ENCODE assay signal across 22 cellular contexts in genomic region chr17:67693811-67694210, GRCh38. TPM values are rescaled to one million over a fixed set of nuclear protein-coding genes. Genes with fewer than 3 reads are reported as not detected.
DNase-seq lines count a peak whose midpoint lies in the region; ATAC-seq, FAIRE-seq and TF ChIP-seq lines count a peak whose summit lies in the region.
"Had no signal": no experiment of that assay in that cellular context is flagged by ENCODE, and none has a peak within 500 bp of the region (broad histone marks: within the 10 kb centered on the region; RNA-seq: fewer than 3 reads in every experiment).

No MANE protein-coding gene starts in this region.

- H3K9me3 Mint-ChIP-seq in activated CD8-positive, alpha-beta T cell treated with anti-CD3 and anti-CD28 coated beads for 36 hours: no peaks in the 10 kb centered on the region
- no peaks in the 10 kb centered on the region for H3K9me3 Mint-ChIP-seq in activated CD8-positive, alpha-beta T cell treated with anti-CD3 and anti-CD28 coated beads, Interleukin-2, amount 10 ng/mL, durations not matched to agents 7 days and 5 days (ENCODE audit: insufficient read depth)
- H3K9me3 Mint-ChIP-seq in naive thymus-derived CD4-positive, alpha-beta T cell: peaks cover 0 to 4% (median 0%) of the 10 kb centered on the region in 11 donors

- no peak overlapping the region for H3K9ac ChIP-seq in BLaER1

- TF ChIP-seq CTCF in activated CD8-positive, alpha-beta T cell treated with anti-CD3 and anti-CD28 coated beads for 36 hours (IDR thresholded peaks at IDR 0.05): no peak

- H3K4me3 Mint-ChIP-seq in activated CD8-positive, alpha-beta T cell treated with anti-CD3 and anti-CD28 coated beads for 36 hours: no peak overlapping the region
- H3K4me3 Mint-ChIP-seq in activated CD8-positive, alpha-beta T cell treated with anti-CD3 and anti-CD28 coated beads, Interleukin-2, amount 10 ng/mL, durations not matched to agents 7 days and 5 days: no peak overlapping the region
- H3K4me3 Mint-ChIP-seq in naive thymus-derived CD4-positive, alpha-beta T cell: no peak overlapping the region
- H3K4me3 Mint-ChIP-seq: B cell; CD4-positive, alpha-beta memory T cell had no signal

- peaks cover 21% of the 10 kb centered on the region for H3K36me3 ChIP-seq in BLaER1
- H3K36me3 ChIP-seq in naive thymus-derived CD4-positive, alpha-beta T cell (ENCODE audit: control insufficient read depth in 2 of 3, insufficient read depth in 3 of 3, low read length in 3 of 3): peaks cover 0 to 30% (median 0%) of the 10 kb centered on the region in 3 experiments
- H3K36me3 ChIP-seq: HAP-1 had no signal

- no peak overlapping the region for H3K27ac ChIP-seq in BLaER1
- no peak overlapping the region for H3K27ac ChIP-seq in naive thymus-derived CD4-positive, alpha-beta T cell (ENCODE audit: low read depth, low read length)
- H3K27ac ChIP-seq: 22Rv1 had no signal

- H4K20me1 ChIP-seq in BLaER1: no peaks in the 10 kb centered on the region

- no peaks in the 10 kb centered on the region for H3K27me3 Mint-ChIP-seq in activated CD8-positive, alpha-beta T cell treated with anti-CD3 and anti-CD28 coated beads for 36 hours
- no peaks in the 10 kb centered on the region for H3K27me3 Mint-ChIP-seq in activated CD8-positive, alpha-beta T cell treated with anti-CD3 and anti-CD28 coated beads, Interleukin-2, amount 10 ng/mL, durations not matched to agents 7 days and 5 days (ENCODE audit: low read depth)
- no peaks in the 10 kb centered on the region for H3K27me3 Mint-ChIP-seq in naive thymus-derived CD4-positive, alpha-beta T cell
- H3K27me3 Mint-ChIP-seq: B cell; CD4-positive, alpha-beta memory T cell had no signal

- peak overlapping the region; percentile 28 for H3K27ac Mint-ChIP-seq in activated CD8-positive, alpha-beta T cell treated with anti-CD3 and anti-CD28 coated beads for 36 hours
- no peak overlapping the region for H3K27ac Mint-ChIP-seq in activated CD8-positive, alpha-beta T cell treated with anti-CD3 and anti-CD28 coated beads, Interleukin-2, amount 10 ng/mL, durations not matched to agents 7 days and 5 days
- peak overlapping the region in 5 of 9 donors; percentile 6 to 63 (median 31) for H3K27ac Mint-ChIP-seq in naive thymus-derived CD4-positive, alpha-beta T cell
- H3K27ac Mint-ChIP-seq: B cell had no signal

- intact Hi-C loops in activated CD8-positive, alpha-beta T cell treated with anti-CD3 and anti-CD28 coated beads for 36 hours (cut with micrococcal nuclease): no loop called here
- intact Hi-C loops in naive thymus-derived CD4-positive, alpha-beta T cell (cut with micrococcal nuclease): no loop called here

- no peak for DNase-seq in activated CD8-positive, alpha-beta T cell treated with anti-CD3 and anti-CD28 coated beads for 36 hours
- no peak for DNase-seq in activated CD8-positive, alpha-beta T cell treated with anti-CD3 and anti-CD28 coated beads, Interleukin-2, amount 10 ng/mL, durations not matched to agents 7 days and 5 days
- DNase-seq in GM19239 (ENCODE audit: insufficient read length, low spot score) (no peak), COLO668 (lab: John Stamatoyannopoulos, UW; ENCODE audit: unreplicated experiment) (no peak), NCI-H1417 treated with DMSO at 0.1 percent for 48 hours (lab: John Stamatoyannopoulos, UW) (no peak)
- DNase-seq in naive thymus-derived CD4-positive, alpha-beta T cell: no peak
- DNase-seq in activated effector memory CD4-positive, alpha-beta T cell treated with Interleukin-2 at 50 U/mL for 16 hours: no peak
- DNase-seq: C1 segment of cervical spinal cord; CD4-positive, alpha-beta memory T cell; DMS 273 treated with DMSO at 0.1 percent for 48 hours; DMS79; EL; GDM1; GOT3 had no signal

- ATAC-seq in activated CD8-positive, alpha-beta T cell treated with anti-CD3 and anti-CD28 coated beads for 36 hours: no peak
- ATAC-seq in activated CD8-positive, alpha-beta T cell treated with anti-CD3 and anti-CD28 coated beads, Interleukin-2, amount 10 ng/mL, durations not matched to agents 7 days and 5 days: no peak
- no peak for ATAC-seq in naive thymus-derived CD4-positive, alpha-beta T cell
- ATAC-seq: GM12878 had no signal

- peaks cover 5% of the 10 kb centered on the region for H3K36me3 Mint-ChIP-seq in activated CD8-positive, alpha-beta T cell treated with anti-CD3 and anti-CD28 coated beads for 36 hours (ENCODE audit: low read depth)
- H3K36me3 Mint-ChIP-seq in activated CD8-positive, alpha-beta T cell treated with anti-CD3 and anti-CD28 coated beads, Interleukin-2, amount 10 ng/mL, durations not matched to agents 7 days and 5 days (ENCODE audit: low read depth): peaks cover 19% of the 10 kb centered on the region
- peaks cover 8 to 21% (median 20%) of the 10 kb centered on the region in 5 donors for H3K36me3 Mint-ChIP-seq in naive thymus-derived CD4-positive, alpha-beta T cell

- peaks cover 7% of the 10 kb centered on the region for H3K9me3 ChIP-seq in BLaER1
- no peaks in the 10 kb centered on the region for H3K9me3 ChIP-seq in naive thymus-derived CD4-positive, alpha-beta T cell (ENCODE audit: control insufficient read depth in 2 of 3, low read length in 3 of 3)
- H3K9me3 ChIP-seq: HAP-1 had no signal

- peak overlapping the region; percentile 79; the same call in 1 of the 2 replicates for H3K4me2 ChIP-seq in BLaER1

- peaks cover 78% of the 10 kb centered on the region for H3K4me1 ChIP-seq in BLaER1
- H3K4me1 ChIP-seq in naive thymus-derived CD4-positive, alpha-beta T cell (ENCODE audit: control insufficient read depth in 2 of 2, insufficient read depth in 2 of 2, low read length in 2 of 2): no peaks in the 10 kb centered on the region

- peak; percentile 11 for FAIRE-seq in GM19239 (lab: Jason Lieb, UNC)
- FAIRE-seq: A204.1, D721Med, GM12878, H54 had no signal

- H3K4me3 ChIP-seq in BLaER1: no peak overlapping the region
- no peak overlapping the region for H3K4me3 ChIP-seq in naive thymus-derived CD4-positive, alpha-beta T cell (ENCODE audit: low read length)
- H3K4me3 ChIP-seq: GM12878, HAP-1 had no signal

- H3K4me1 Mint-ChIP-seq in activated CD8-positive, alpha-beta T cell treated with anti-CD3 and anti-CD28 coated beads for 36 hours (ENCODE audit: low read depth): peaks cover 5% of the 10 kb centered on the region
- H3K4me1 Mint-ChIP-seq in activated CD8-positive, alpha-beta T cell treated with anti-CD3 and anti-CD28 coated beads, Interleukin-2, amount 10 ng/mL, durations not matched to agents 7 days and 5 days (ENCODE audit: low read depth): peaks cover 5% of the 10 kb centered on the region
- H3K4me1 Mint-ChIP-seq in naive thymus-derived CD4-positive, alpha-beta T cell: peaks cover 0 to 8% (median 4%) of the 10 kb centered on the region in 7 donors

- H3K27me3 ChIP-seq in BLaER1: peaks cover 10% of the 10 kb centered on the region
- H3K27me3 ChIP-seq in naive thymus-derived CD4-positive, alpha-beta T cell (ENCODE audit: control insufficient read depth in 2 of 2, insufficient read depth in 2 of 2, low read length in 2 of 2): no peaks in the 10 kb centered on the region

- CTCF ChIA-PET in activated CD8-positive, alpha-beta T cell treated with anti-CD3 and anti-CD28 coated beads for 36 hours (lab: Charles Lee): interaction anchor here (1.2 to 3.5 kb wide), 3 partner anchors 11 to 319 kb away, joined by 3 to 19 read pairs (median 4); no protein-coding TSS in a partner anchor
- CTCF ChIA-PET in activated CD8-positive, alpha-beta T cell treated with anti-CD3 and anti-CD28 coated beads, Interleukin-2, amount 10 ng/mL, durations not matched to agents 7 days and 5 days (lab: Charles Lee): interaction anchor here (5.7 kb wide), 1 partner anchor 318 kb away, joined by 29 read pairs; no protein-coding TSS in a partner anchor
- CTCF ChIA-PET in naive thymus-derived CD4-positive, alpha-beta T cell (lab: Charles Lee): interaction anchor here (1.0 to 2.3 kb wide), 2 partner anchors 9 to 320 kb away, joined by 3 to 11 read pairs; no protein-coding TSS in a partner anchor

- POLR2A ChIA-PET in activated CD8-positive, alpha-beta T cell treated with anti-CD3 and anti-CD28 coated beads for 36 hours (lab: Charles Lee): interaction anchor here (0.9 kb wide), 1 partner anchor 319 kb away, joined by 3 read pairs; no protein-coding TSS in a partner anchor
- POLR2A ChIA-PET in activated CD8-positive, alpha-beta T cell treated with anti-CD3 and anti-CD28 coated beads, Interleukin-2, amount 10 ng/mL, durations not matched to agents 7 days and 5 days (lab: Charles Lee): no interaction called here
- POLR2A ChIA-PET in naive thymus-derived CD4-positive, alpha-beta T cell (lab: Charles Lee): interaction anchor here (1.1 kb wide), 1 partner anchor 143 kb away, joined by 3 read pairs; no protein-coding TSS in a partner anchor

RNA-seq across cellular contexts. Expression of gene NOL11, which starts 23.9 kb away (rescaled TPM):
- total RNA-seq in activated CD8-positive, alpha-beta T cell treated with anti-CD3 and anti-CD28 coated beads for 36 hours: 10 to 100 TPM; 74.3 to 76.0 TPM
- total RNA-seq in activated CD8-positive, alpha-beta T cell treated with anti-CD3 and anti-CD28 coated beads, Interleukin-2, amount 10 ng/mL, durations not matched to agents 7 days and 5 days: 10 to 100 TPM; 54.0 to 55.6 TPM
- 10 to 100 TPM; 50.0 to 72.9 (median 65.1) TPM for total RNA-seq in naive thymus-derived CD4-positive, alpha-beta T cell
- polyA plus RNA-seq in naive thymus-derived CD4-positive, alpha-beta T cell: 10 to 100 TPM; 33.6 to 49.1 TPM
